ENCODE assay signal across 8 cellular contexts in the genomic region with DNA sequence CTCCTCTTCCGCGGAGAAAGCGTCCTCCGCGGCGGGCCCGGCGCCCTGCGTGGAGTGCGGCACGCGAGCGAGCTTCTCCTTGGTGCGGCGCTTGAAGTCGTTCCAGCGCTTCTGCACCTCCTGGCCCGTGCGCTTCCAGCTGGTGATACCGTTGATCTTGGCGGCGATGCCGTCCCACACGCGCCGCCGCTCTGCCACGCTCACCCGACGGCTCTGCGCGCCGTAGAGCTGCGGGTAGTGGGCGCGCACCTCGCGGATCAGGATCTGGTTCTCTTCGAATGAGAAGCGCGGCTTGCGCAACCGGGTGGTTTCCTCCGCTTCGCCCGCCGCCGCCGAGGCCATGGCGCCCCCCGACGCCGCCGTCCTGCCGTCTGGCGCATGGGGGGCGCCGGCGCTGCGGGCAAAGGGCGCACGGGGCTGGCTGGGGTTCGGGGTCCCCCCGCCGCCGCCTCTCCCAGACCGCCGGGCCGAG. TPM values are rescaled to one million over a fixed set of nuclear protein-coding genes. Genes with fewer than 3 reads are reported as not detected.
DNase-seq lines count a peak whose midpoint lies in the region; ATAC-seq and TF ChIP-seq lines count a peak whose summit lies in the region.

No MANE protein-coding gene starts in this region.

- TF ChIP-seq CTCF in WI38 (IDR thresholded peaks at IDR 0.05; ENCODE audit: low read depth, low read length) = no peak
- TF ChIP-seq CTCF in esophagus muscularis mucosa (IDR thresholded peaks at IDR 0.05) = no peak

- intact Hi-C loops in Right ventricle myocardium inferior (cut with DNase I) = loop anchor here (10.0 kb wide), 1 partner anchor 113 kb away; no protein-coding TSS in a partner anchor
- intact Hi-C loops in cardiac septum (cut with DNase I) = no loop called here
- intact Hi-C loops in esophagus muscularis mucosa (cut with DNase I) = loop anchor here (10.0 kb wide), 1 partner anchor 93 kb away; the partner anchor contains the start of gene CCDC61

- H3K27ac ChIP-seq in esophagus muscularis mucosa (replicated peaks in 1 of 4) = peak overlapping the region; percentile 67 to 79 (median 74)

- H3K9me3 ChIP-seq in esophagus muscularis mucosa = no peaks in the 10 kb centered on the region
- no peaks in the 10 kb centered on the region for H3K9me3 ChIP-seq in neuron (ENCODE audit: low read length)

- WGBS in esophagus muscularis mucosa = no CpG with 5 or more reads among the region's 69 CpGs

- H3K36me3 ChIP-seq in esophagus muscularis mucosa = peaks cover 18 to 33% (median 31%) of the 10 kb centered on the region in 4 donors
- peaks cover 16% of the 10 kb centered on the region for H3K36me3 ChIP-seq in neuron (ENCODE audit: insufficient read depth, low read length)

- ATAC-seq in Right ventricle myocardium inferior (no peak), HG03045 (IDR thresholded peaks at IDR 0.05; ENCODE audit: unreplicated experiment) (no peak)

- TF ChIP-seq POLR2A in esophagus muscularis mucosa (IDR thresholded peaks at IDR 0.05; ENCODE audit: low read depth) = no peak

- no peak for TF ChIP-seq EP300 in esophagus muscularis mucosa (IDR thresholded peaks at IDR 0.05)

- H3K27me3 ChIP-seq in esophagus muscularis mucosa = peaks cover 0 to 4% (median 0%) of the 10 kb centered on the region in 4 donors
- H3K27me3 ChIP-seq in neuron (ENCODE audit: insufficient read depth, low read length) = no peaks in the 10 kb centered on the region

- H3K4me1 ChIP-seq in esophagus muscularis mucosa = peaks cover 18 to 34% (median 30%) of the 10 kb centered on the region in 4 donors
- peaks cover 12% of the 10 kb centered on the region for H3K4me1 ChIP-seq in neuron (ENCODE audit: insufficient read depth, low read length)

- H2AFZ ChIP-seq in neuron (ENCODE audit: low read depth, low read length) = no peak overlapping the region

- DNase-seq in Right ventricle myocardium inferior (ENCODE audit: missing footprints) (peak; percentile 85), cardiac septum (ENCODE audit: low spot score) (no peak), esophagus muscularis mucosa (ENCODE audit: extremely low spot score) (no peak), NCI-H2081 (lab: John Stamatoyannopoulos, UW) (no peak), GDM1 (lab: John Stamatoyannopoulos, UW) (no peak)

- H3K4me3 ChIP-seq in WI38 (ENCODE audit: low read depth, low read length) (peak overlapping the region; percentile 71), esophagus muscularis mucosa (peak overlapping the region; percentile 70 to 82 (median 72)), neuron (ENCODE audit: low read length) (peak overlapping the region; percentile 90)

RNA-seq across cellular contexts. Expression of gene MYPOP, which starts 0.9 kb away (rescaled TPM):
- total RNA-seq in Right ventricle myocardium inferior = 16.0 TPM
- total RNA-seq in cardiac septum = 10.3 TPM
- total RNA-seq in esophagus muscularis mucosa = 1 to 10 TPM; 3.8 to 7.9 (median 6.0) TPM

RNA-seq across cellular contexts. Expression of gene NANOS2, which starts 13.1 kb away (rescaled TPM):
- not detected for total RNA-seq in Right ventricle myocardium inferior
- not detected for total RNA-seq in cardiac septum
- not detected for total RNA-seq in esophagus muscularis mucosa

RNA-seq across cellular contexts. Expression of gene IRF2BP1, which starts 15.5 kb away (rescaled TPM):
- 19.9 TPM for total RNA-seq in Right ventricle myocardium inferior
- total RNA-seq in cardiac septum = 17.4 TPM
- 10 to 100 TPM; 22.4 to 58.7 (median 44.2) TPM for total RNA-seq in esophagus muscularis mucosa

RNA-seq across cellular contexts. Expression of gene FOXA3, which starts 37.3 kb away (rescaled TPM):
- not detected for total RNA-seq in Right ventricle myocardium inferior
- not detected for total RNA-seq in cardiac septum
- not detected for total RNA-seq in esophagus muscularis mucosa

RNA-seq across cellular contexts. Expression of gene SYMPK, which starts 38.5 kb away (rescaled TPM):
- total RNA-seq in Right ventricle myocardium inferior (29.9 TPM), cardiac septum (33.6 TPM), esophagus muscularis mucosa (10 to 100 TPM; 22.0 to 44.2 (median 36.6) TPM)
